In the genomic region with DNA sequence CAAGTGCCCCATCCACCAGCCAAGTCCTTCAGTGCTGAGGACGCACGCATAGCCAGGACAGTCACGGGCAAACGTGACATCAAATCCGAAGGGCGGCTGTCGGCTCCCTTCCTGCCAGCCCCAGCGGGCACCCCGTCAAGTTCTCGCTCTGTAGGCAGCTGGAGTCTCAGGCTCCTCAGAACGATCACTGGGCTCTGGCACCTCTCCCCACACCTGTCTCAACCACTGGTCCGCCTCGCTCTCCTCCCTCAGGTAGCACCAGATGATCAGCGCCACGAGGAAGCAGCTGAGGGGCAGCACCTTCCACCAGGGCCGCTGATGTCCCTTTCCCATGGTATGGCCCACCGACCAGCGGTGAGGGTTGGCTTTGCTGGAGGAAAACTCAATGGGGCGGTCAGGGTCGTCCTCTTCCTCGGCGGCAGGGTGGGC, we compare ENCODE assay signal across 8 cellular contexts. TPM values are rescaled to one million over a fixed set of nuclear protein-coding genes. Genes with fewer than 3 reads are reported as not detected.
DNase-seq lines count a peak whose midpoint lies in the region; ATAC-seq and TF ChIP-seq lines count a peak whose summit lies in the region.

No MANE protein-coding gene starts in this region.

- H3K4me3 Mint-ChIP-seq in natural killer cell, result peak overlapping the region; percentile 99

- ATAC-seq in heart right ventricle (peak in 3 of 8 donors; percentile 0 to 4 (median 1)), Right ventricle myocardium inferior (no peak), natural killer cell (no peak)
- no peak for ATAC-seq in activated CD4-positive, CD25-positive, alpha-beta regulatory T cell treated with anti-CD3 and anti-CD28 coated beads, Interleukin-2, amount 50 U/mL, for 24 hours

- intact Hi-C loops in heart right ventricle (cut with DNase I) (loop anchor here in 2 of 10 donors (2.0 to 10.0 kb wide), 3 partner anchors 55 to 193 kb away; a partner anchor contains a TSS), Right ventricle myocardium inferior (cut with DNase I) (loop anchor here (2.0 to 10.0 kb wide), 4 partner anchors 58 to 285 kb away; a partner anchor contains a TSS), colonic mucosa (cut with DNase I) (no loop called here), natural killer cell (cut with micrococcal nuclease) (loop anchor here (2.0 kb wide), 2 partner anchors 111 to 193 kb away; a partner anchor contains a TSS)

- no peaks in the 10 kb centered on the region for H3K9me3 ChIP-seq in heart right ventricle
- no peaks in the 10 kb centered on the region for H3K9me3 ChIP-seq in colonic mucosa

- H3K4me1 Mint-ChIP-seq in natural killer cell, result peaks cover 0 to 16% of the 10 kb centered on the region in 2 donors

- H2AFZ ChIP-seq in KMS-11 (ENCODE audit: low read depth), result peak overlapping the region; percentile 14

- no peaks in the 10 kb centered on the region for H3K36me3 Mint-ChIP-seq in natural killer cell

- H3K27me3 ChIP-seq in heart right ventricle (no peaks in the 10 kb centered on the region), KMS-11 (ENCODE audit: insufficient read depth, low read depth) (no peaks in the 10 kb centered on the region), colonic mucosa (no peaks in the 10 kb centered on the region)

- no peaks in the 10 kb centered on the region for H4K20me1 ChIP-seq in KMS-11 (ENCODE audit: insufficient read depth)

- H3K4me1 ChIP-seq in heart right ventricle (peaks cover 2 to 29% (median 20%) of the 10 kb centered on the region in 9 donors), KMS-11 (ENCODE audit: low read depth, poor library complexity, severe bottlenecking) (peaks cover 28% of the 10 kb centered on the region), colonic mucosa (peaks cover 3% of the 10 kb centered on the region)

- peak overlapping the region; percentile 70 to 92 (median 85) for H3K4me3 ChIP-seq in heart right ventricle
- H3K4me3 ChIP-seq in KMS-11 (IDR thresholded peaks at IDR 0.05; ENCODE audit: insufficient read depth, low read depth, low read length), result no peak overlapping the region
- H3K4me3 ChIP-seq in colonic mucosa, result peak overlapping the region; percentile 90

- WGBS in heart right ventricle, 2 donors, result 1 to 4% methylated on average over 22 of the region's 22 CpGs

- no peaks in the 10 kb centered on the region for H3K27me3 Mint-ChIP-seq in natural killer cell (ENCODE audit: low read depth in 2 of 2)

- H3K36me3 ChIP-seq in heart right ventricle (peaks cover 0 to 9% (median 0%) of the 10 kb centered on the region in 9 donors), KMS-11 (ENCODE audit: insufficient read depth) (0 out of 2 replicates have a peak, but pooled peaks cover 5% of the 10 kb centered on the region), colonic mucosa (no peaks in the 10 kb centered on the region)

- peak overlapping the region; percentile 92 for H3K9ac ChIP-seq in KMS-11
- H3K9ac ChIP-seq in colonic mucosa (ENCODE audit: low read depth in 2 of 2, low read length in 2 of 2), result peak overlapping the region; percentile 80 to 91

- H3K4me2 ChIP-seq in KMS-11, result peak overlapping the region; percentile 90

- no peak for TF ChIP-seq CTCF in heart right ventricle (IDR thresholded peaks at IDR 0.05)
- no peak for TF ChIP-seq CTCF in KMS-11 (conservative IDR thresholded peaks at IDR 0.05; ENCODE audit: low read depth, low read length)
- no peak for TF ChIP-seq CTCF in colonic mucosa (IDR thresholded peaks at IDR 0.05)
- TF ChIP-seq CTCF in natural killer cell (IDR thresholded peaks at IDR 0.05), result no peak

- DNase-seq in heart right ventricle, result no peak
- no peak for DNase-seq in Right ventricle myocardium inferior (ENCODE audit: missing footprints)
- DNase-seq in colonic mucosa, result no peak
- DNase-seq in natural killer cell, result no peak
- no peak for DNase-seq in midbrain (lab: John Stamatoyannopoulos, UW)
- no peak for DNase-seq in mesenteric fat pad (ENCODE audit: low spot score)

- peak overlapping the region in 9 of 10 donors; percentile 94 to 98 (median 96) for H3K27ac ChIP-seq in heart right ventricle
- H3K27ac ChIP-seq in KMS-11, result peak overlapping the region; percentile 98
- H3K27ac ChIP-seq in colonic mucosa, result peak overlapping the region; percentile 82

- no peaks in the 10 kb centered on the region for H3K9me3 Mint-ChIP-seq in natural killer cell

- peaks cover 33% of the 10 kb centered on the region for H3K79me2 ChIP-seq in KMS-11 (ENCODE audit: insufficient read depth, low read depth)

- H3K27ac Mint-ChIP-seq in natural killer cell, result peak overlapping the region; percentile 96 to 97

RNA-seq across cellular contexts. Expression of a gene that starts 0.4 kb away (rescaled TPM):
- total RNA-seq in heart right ventricle (10 to 100 TPM in 9 of 10 donors, 1 to 10 TPM in 1; 7.8 to 14.9 (median 12.5) TPM), Right ventricle myocardium inferior (11.3 TPM), colonic mucosa (10 to 100 TPM; 14.0 to 21.6 TPM), natural killer cell (10 to 100 TPM; 10.9 to 13.6 (median 11.5) TPM), mesenteric fat pad (13.0 TPM)
- 10 to 100 TPM in 1 of 2 donors, 1 to 10 TPM in 1; 9.0 to 30.5 TPM for polyA plus RNA-seq in heart right ventricle

RNA-seq across cellular contexts. Expression of a gene that starts 5.6 kb away (rescaled TPM):
- total RNA-seq in heart right ventricle (10 to 100 TPM in 7 of 10 donors, 1 to 10 TPM in 3; 6.8 to 20.4 (median 11.4) TPM), Right ventricle myocardium inferior (11.3 TPM), colonic mucosa (10 to 100 TPM; 11.1 to 11.8 TPM), natural killer cell (100 to 1,000 TPM; 114 to 130 (median 127) TPM), mesenteric fat pad (14.5 TPM)
- polyA plus RNA-seq in heart right ventricle, result 10 to 100 TPM in 1 of 2 donors, 1 to 10 TPM in 1; 3.3 to 11.6 TPM

RNA-seq across cellular contexts. Expression of a gene that starts 10.8 kb away (rescaled TPM):
- under 1 TPM in 4 of 10 donors, not detected in 6; 0.32 to 0.61 (median 0.47) TPM for total RNA-seq in heart right ventricle
- polyA plus RNA-seq in heart right ventricle, result under 1 TPM; 0.04 to 0.59 TPM
- 0.35 TPM for total RNA-seq in Right ventricle myocardium inferior
- total RNA-seq in colonic mucosa, result under 1 TPM; 0.27 TPM
- under 1 TPM; 0.68 to 0.96 (median 0.83) TPM for total RNA-seq in natural killer cell
- 0.35 TPM for total RNA-seq in mesenteric fat pad

RNA-seq across cellular contexts. Expression of a gene that starts 24.2 kb away (rescaled TPM):
- 1 to 10 TPM in 4 of 10 donors, under 1 TPM in 6; 0.17 to 2.7 (median 0.75) TPM for total RNA-seq in heart right ventricle
- 1 to 10 TPM in 1 of 2 donors, under 1 TPM in 1; 0.49 to 5.9 TPM for polyA plus RNA-seq in heart right ventricle
- 1.7 TPM for total RNA-seq in Right ventricle myocardium inferior
- 1 to 10 TPM in 1 of 2 donors, under 1 TPM in 1; 0.56 to 1.6 TPM for total RNA-seq in colonic mucosa
- 1 to 10 TPM in 2 of 3 donors, under 1 TPM in 1; 0.88 to 1.8 (median 1.6) TPM for total RNA-seq in natural killer cell
- 0.45 TPM for total RNA-seq in mesenteric fat pad

RNA-seq across cellular contexts. Expression of a gene that starts 54.7 kb away (rescaled TPM):
- total RNA-seq in heart right ventricle (10 to 100 TPM; 29.9 to 60.1 (median 35.1) TPM), Right ventricle myocardium inferior (49.5 TPM), colonic mucosa (10 to 100 TPM; 42.4 to 61.5 TPM), natural killer cell (100 to 1,000 TPM; 117 to 125 (median 118) TPM), mesenteric fat pad (80.8 TPM)
- 10 to 100 TPM; 29.5 to 60.6 TPM for polyA plus RNA-seq in heart right ventricle
